In genomic region chr4:39458505-39459300, GRCh38 we compare ENCODE assay signal across 8 cellular contexts. TPM values are rescaled to one million over a fixed set of nuclear protein-coding genes. Genes with fewer than 3 reads are reported as not detected.
DNase-seq lines count a peak whose midpoint lies in the region; ATAC-seq, FAIRE-seq and TF ChIP-seq lines count a peak whose summit lies in the region.

Gene LIAS (plus strand): TSS chr4:39459056. CDS start chr4:39459118, 62 bp downstream.
Gene RPL9 (minus strand): TSS chr4:39458922. CDS start chr4:39458439, 483 bp downstream.

- H3K23me2 ChIP-seq in H1 (ENCODE audit: low read depth, low read length): peaks cover 6% of the 10 kb centered on the region; the same call in 1 of the 2 replicates

- no peak for TF ChIP-seq EP300 in H1 (IDR thresholded peaks at IDR 0.05; ENCODE audit: borderline replicate concordance in 1 of 2, low read depth in 2 of 2, low read length in 2 of 2)

- peak within 1 kb of the TSS; percentile 98 for H3K4me3 Mint-ChIP-seq in activated CD8-positive, alpha-beta memory T cell treated with anti-CD3 and anti-CD28 coated beads, Interleukin-2, amount 10 ng/mL, durations not matched to agents 7 days and 5 days
- H3K4me3 Mint-ChIP-seq in memory B cell: peak within 1 kb of the TSS; percentile 96

- no peaks in the 10 kb centered on the region for H3K4me1 ChIP-seq in NT2/D1 (ENCODE audit: insufficient read depth, insufficient read length)
- peaks cover 0 to 4% (median 2%) of the 10 kb centered on the region in 4 experiments; a peak in 2 of 7 replicates for H3K4me1 ChIP-seq in H1 (replicated peaks in 1 of 4; ENCODE audit: control insufficient read depth in 3 of 4, insufficient read depth in 4 of 4, low read length in 3 of 4)

- H3K27me3 Mint-ChIP-seq in activated CD8-positive, alpha-beta memory T cell treated with anti-CD3 and anti-CD28 coated beads, Interleukin-2, amount 10 ng/mL, durations not matched to agents 7 days and 5 days: no peaks in the 10 kb centered on the region
- H3K27me3 Mint-ChIP-seq in memory B cell: no peaks in the 10 kb centered on the region

- peak within 1 kb of the TSS; percentile 98 for H3K27ac Mint-ChIP-seq in activated CD8-positive, alpha-beta memory T cell treated with anti-CD3 and anti-CD28 coated beads, Interleukin-2, amount 10 ng/mL, durations not matched to agents 7 days and 5 days
- peak within 1 kb of the TSS; percentile 99 for H3K27ac Mint-ChIP-seq in memory B cell

- peak within 1 kb of the TSS; percentile 56 for H4K5ac ChIP-seq in H1 (ENCODE audit: insufficient read length, low read depth, low read length)

- POLR2A ChIA-PET in H1 (lab: Charles Lee; ENCODE audit: partially characterized antibody): interaction anchor here (0.6 to 6.4 kb wide), 46 partner anchors 7 to 1303 kb away, joined by 3 to 133 read pairs (median 4); partner anchors contain the start of genes N4BP2, RFC1, SMIM14 and UBE2K

- CTCF ChIA-PET in activated CD8-positive, alpha-beta memory T cell treated with anti-CD3 and anti-CD28 coated beads, Interleukin-2, amount 10 ng/mL, durations not matched to agents 7 days and 5 days (lab: Charles Lee): interaction anchor here (0.6 to 3.8 kb wide), 4 partner anchors 10 to 68 kb away, joined by 3 to 27 read pairs (median 4); partner anchors contain the start of gene UGDH
- CTCF ChIA-PET in H1 (lab: Charles Lee; ENCODE audit: partially characterized antibody): interaction anchor here (0.9 to 3.9 kb wide), 2 partner anchors 8 to 11 kb away, joined by 3 to 18 read pairs; no protein-coding TSS in a partner anchor

- peak; percentile 97 to 99 for TF ChIP-seq POLR2A in H1 (IDR thresholded peaks at IDR 0.05; ENCODE audit: control extremely low read depth in 1 of 2, low read depth in 2 of 2, low read length in 2 of 2)

- peaks cover 0 to 45% of the 10 kb centered on the region in 2 experiments; a peak in 3 of 4 replicates for H3K79me2 ChIP-seq in H1 (ENCODE audit: control insufficient read depth in 1 of 2, insufficient read depth in 2 of 2, low read length in 2 of 2)

- peak; percentile 80 for ATAC-seq in GM21381 (IDR thresholded peaks at IDR 0.05; ENCODE audit: unreplicated experiment)
- ATAC-seq in activated CD8-positive, alpha-beta memory T cell treated with anti-CD3 and anti-CD28 coated beads, Interleukin-2, amount 10 ng/mL, durations not matched to agents 7 days and 5 days: peak; percentile 91
- ATAC-seq in memory B cell (ENCODE audit: low read depth): peak; percentile 88

- H3K9ac ChIP-seq in NT2/D1 (ENCODE audit: insufficient read length, low read depth) (peak within 1 kb of the TSS; percentile 98), H1 (replicated peaks in 1 of 4; ENCODE audit: extremely low read depth in 1 of 4, low read depth in 3 of 4, low read length in 3 of 4) (peak within 1 kb of the TSS; percentile 85 to 99 (median 98))

- H3K27ac ChIP-seq in H1 (ENCODE audit: low read depth, low read length): peak within 1 kb of the TSS; percentile 94

- H3K14ac ChIP-seq in H1 (ENCODE audit: insufficient read length): no peak within 1 kb of the TSS

- H3K36me3 ChIP-seq in NT2/D1 (ENCODE audit: insufficient read depth, insufficient read length, low read length) (peaks cover 78% of the 10 kb centered on the region), H1 (ENCODE audit: control insufficient read depth in 2 of 4, insufficient read depth in 4 of 4, low read length in 3 of 4) (peaks cover 22 to 62% (median 42%) of the 10 kb centered on the region in 4 experiments)

- TF ChIP-seq RAD21 in H1 (IDR thresholded peaks at IDR 0.05 in 1 of 2, conservative IDR thresholded peaks at IDR 0.05 in 1 of 2; ENCODE audit: low read depth in 2 of 2, low read length in 2 of 2): no peak

- H3K36me3 Mint-ChIP-seq in activated CD8-positive, alpha-beta memory T cell treated with anti-CD3 and anti-CD28 coated beads, Interleukin-2, amount 10 ng/mL, durations not matched to agents 7 days and 5 days: peaks cover 44% of the 10 kb centered on the region
- peaks cover 18% of the 10 kb centered on the region for H3K36me3 Mint-ChIP-seq in memory B cell

- peak within 1 kb of the TSS; percentile 82 to 87 for H3K4me2 ChIP-seq in H1 (ENCODE audit: insufficient read depth in 1 of 2, low read depth in 2 of 2, low read length in 2 of 2)

- no peak within 1 kb of the TSS for H3K23ac ChIP-seq in H1 (ENCODE audit: insufficient read length)

- H2AK5ac ChIP-seq in H1 (ENCODE audit: low read depth, low read length): 0 out of 2 replicates have a peak within 1 kb of the TSS, but pooled peaks have one; percentile 4

- no peaks in the 10 kb centered on the region for H3K9me3 Mint-ChIP-seq in activated CD8-positive, alpha-beta memory T cell treated with anti-CD3 and anti-CD28 coated beads, Interleukin-2, amount 10 ng/mL, durations not matched to agents 7 days and 5 days (ENCODE audit: low read depth)
- no peaks in the 10 kb centered on the region for H3K9me3 Mint-ChIP-seq in memory B cell

- peak; percentile 97 for DNase-seq in COR-L47 (lab: John Stamatoyannopoulos, UW)
- DNase-seq in HUDEP-2 (lab: John Stamatoyannopoulos, UW; ENCODE audit: unreplicated experiment in 76 of 76): peak; percentile 43 to 97 (median 89)
- DNase-seq in NT2/D1 (ENCODE audit: low read depth, low spot score): peak; percentile 97
- DNase-seq in activated CD8-positive, alpha-beta memory T cell treated with anti-CD3 and anti-CD28 coated beads, Interleukin-2, amount 10 ng/mL, durations not matched to agents 7 days and 5 days: peak; percentile 96
- peak; percentile 96 for DNase-seq in H1 (ENCODE audit: low read depth in 1 of 2, low spot score in 2 of 2)
- peak; percentile 87 to 89 for DNase-seq in memory B cell (ENCODE audit: low spot score in 2 of 2)
- DNase-seq in stimulated activated CD8-positive, alpha-beta memory T cell treated with anti-CD3 and anti-CD28 coated beads, Interleukin-12 subunit alpha, Interleukin-12 subunit beta, amount 100 ng/mL, for 24 hours (ENCODE audit: extremely low read depth): peak; percentile 70

- peak within 1 kb of the TSS; percentile 70 for H4K91ac ChIP-seq in H1 (replicated peaks; ENCODE audit: insufficient read length, low read length)

- H4K20me1 ChIP-seq in H1 (replicated peaks in 1 of 2; ENCODE audit: control insufficient read depth in 1 of 2, insufficient read depth in 2 of 2, low read length in 2 of 2): peaks cover 2 to 10% of the 10 kb centered on the region in 2 experiments

- H3K4me3 ChIP-seq in NT2/D1 (ENCODE audit: insufficient read length, low read depth): peak within 1 kb of the TSS; percentile 91
- H3K4me3 ChIP-seq in H1 (ENCODE audit: extremely low read depth in 1 of 4, insufficient read depth in 2 of 4, low read depth in 3 of 4, low read length in 4 of 4): peak within 1 kb of the TSS; percentile 76 to 95 (median 92)

- H2BK120ac ChIP-seq in H1 (replicated peaks; ENCODE audit: low read depth, low read length): no peak within 1 kb of the TSS

- H3K4me1 Mint-ChIP-seq in activated CD8-positive, alpha-beta memory T cell treated with anti-CD3 and anti-CD28 coated beads, Interleukin-2, amount 10 ng/mL, durations not matched to agents 7 days and 5 days: peaks cover 42% of the 10 kb centered on the region
- H3K4me1 Mint-ChIP-seq in memory B cell: peaks cover 12% of the 10 kb centered on the region

- FAIRE-seq in H1 (lab: Jason Lieb, UNC): peak; percentile 98

- no peak for TF ChIP-seq CTCF in H1 (IDR thresholded peaks at IDR 0.05; ENCODE audit: control extremely low read depth in 1 of 3, insufficient read depth in 1 of 3, low read depth in 1 of 3, low read length in 3 of 3)

- no peak within 1 kb of the TSS; the same call in 1 of the 2 replicates for H2BK12ac ChIP-seq in H1 (ENCODE audit: low read depth, low read length)

- H2BK5ac ChIP-seq in H1 (ENCODE audit: low read depth, low read length): peak within 1 kb of the TSS; percentile 89

- peak within 1 kb of the TSS; percentile 47; the same call in 1 of the 2 replicates for H2AFZ ChIP-seq in H1 (ENCODE audit: low read length)

- H2BK15ac ChIP-seq in H1 (ENCODE audit: low read length): peak within 1 kb of the TSS; percentile 1; the same call in 1 of the 2 replicates

- H2BK20ac ChIP-seq in H1 (ENCODE audit: low read length): no peak within 1 kb of the TSS

- H3K27me3 ChIP-seq in NT2/D1 (ENCODE audit: insufficient read depth, insufficient read length) (no peaks in the 10 kb centered on the region), H1 (replicated peaks in 1 of 4; ENCODE audit: control insufficient read depth in 3 of 4, extremely low read depth in 1 of 4, insufficient read depth in 3 of 4, low read length in 3 of 4) (no peaks in the 10 kb centered on the region)

- peak within 1 kb of the TSS; percentile 35 for H3K56ac ChIP-seq in H1 (replicated peaks; ENCODE audit: insufficient read length, low read depth, low read length)

- H3K9me3 ChIP-seq in NT2/D1 (ENCODE audit: insufficient read depth, low read length): no peaks in the 10 kb centered on the region
- no peaks in the 10 kb centered on the region for H3K9me3 ChIP-seq in H1 (ENCODE audit: insufficient read depth in 2 of 2, low read depth in 1 of 2, low read length in 1 of 2)

- no peaks in the 10 kb centered on the region; the same call in 1 of the 2 replicates for H3K79me1 ChIP-seq in H1 (ENCODE audit: low read depth, low read length)

- peak within 1 kb of the TSS; percentile 84 for H3K4ac ChIP-seq in H1 (replicated peaks; ENCODE audit: insufficient read length, low read depth, low read length)

- H4K8ac ChIP-seq in H1 (ENCODE audit: extremely low read depth, insufficient read depth, low read length): peak within 1 kb of the TSS; percentile 99; the same call in 1 of the 2 replicates

- H3K18ac ChIP-seq in H1 (ENCODE audit: extremely low read depth, low read length): peak within 1 kb of the TSS; percentile 49; the same call in 1 of the 2 replicates

- WGBS in H1 (ENCODE audit: extremely low coverage in 1 of 2, insufficient coverage in 1 of 2, insufficient read length in 1 of 2, insufficient replicate concordance in 2 of 2, low coverage in 1 of 2, low lambda C conversion rate in 2 of 2, missing lambda C conversion rate in 1 of 2), 2 experiments: 2% methylated on average over 55 of the region's 55 CpGs; no CpG with 5 or more reads in 1 of the 2 experiments

RNA-seq across cellular contexts. Expression of gene LIAS, which starts in this region (rescaled TPM):
- 10 to 100 TPM; 14.5 to 16.6 TPM for total RNA-seq in activated CD8-positive, alpha-beta memory T cell treated with anti-CD3 and anti-CD28 coated beads, Interleukin-2, amount 10 ng/mL, durations not matched to agents 7 days and 5 days
- total RNA-seq in H1 (2021; fragmentation: NEBNext Ultra II Directional; extraction: Animal tissue kit (Norgen Biotek cat#: 25700)): 19.8 and 24.9 TPM in 2 replicates
- polyA plus RNA-seq in H1 (2011; rRNA removed): 7.5 and 10.5 TPM in 2 replicates
- 14.7 TPM for polyA plus RNA-seq in H1 (2011; cell fraction: cytosol; rRNA removed)
- 5.3 TPM for polyA plus RNA-seq in H1 (2011; cell fraction: nucleus; rRNA removed)
- 11.9 to 23.5 TPM (median 14.2 TPM) in 4 replicates for polyA plus RNA-seq in H1 (2012, experiment 1 of 2)
- 4.9 TPM for polyA plus RNA-seq in H1 (2012, experiment 2 of 2)
- 20.8 TPM for polyA plus RNA-seq in H1 (2013, experiment 1 of 2)
- polyA plus RNA-seq in H1 (2013, experiment 2 of 2): 18.8 TPM
- polyA minus RNA-seq in H1 (2011; rRNA and poly(A)+ RNA removed): 10.2 and 13.3 TPM in 2 replicates
- polyA minus RNA-seq in H1 (2011; cell fraction: cytosol; rRNA and poly(A)+ RNA removed): 15.6 TPM
- 18.3 TPM for polyA minus RNA-seq in H1 (2011; cell fraction: nucleus; rRNA and poly(A)+ RNA removed)

RNA-seq across cellular contexts. Expression of gene RPL9, which starts in this region (rescaled TPM):
- 100 to 1,000 TPM; 713 to 900 TPM for total RNA-seq in activated CD8-positive, alpha-beta memory T cell treated with anti-CD3 and anti-CD28 coated beads, Interleukin-2, amount 10 ng/mL, durations not matched to agents 7 days and 5 days
- total RNA-seq in H1 (2021; fragmentation: NEBNext Ultra II Directional; extraction: Animal tissue kit (Norgen Biotek cat#: 25700)): 1,161 and 1,163 TPM in 2 replicates
- polyA plus RNA-seq in H1 (2011; rRNA removed): 427 and 1,184 TPM in 2 replicates
- 1,821 TPM for polyA plus RNA-seq in H1 (2011; cell fraction: cytosol; rRNA removed)
- 333 TPM for polyA plus RNA-seq in H1 (2011; cell fraction: nucleus; rRNA removed)
- 826 to 1,542 TPM (median 1,147 TPM) in 4 replicates for polyA plus RNA-seq in H1 (2012, experiment 1 of 2)
- polyA plus RNA-seq in H1 (2012, experiment 2 of 2): 3,492 TPM
- 2,151 TPM for polyA plus RNA-seq in H1 (2013, experiment 1 of 2)
- polyA plus RNA-seq in H1 (2013, experiment 2 of 2): 2,199 TPM
- polyA minus RNA-seq in H1 (2011; rRNA and poly(A)+ RNA removed): 111 and 181 TPM in 2 replicates
- polyA minus RNA-seq in H1 (2011; cell fraction: cytosol; rRNA and poly(A)+ RNA removed): 653 TPM
- 338 TPM for polyA minus RNA-seq in H1 (2011; cell fraction: nucleus; rRNA and poly(A)+ RNA removed)

Comparison
In these comparisons a context has a peak if more than half of its experiments do, and no peak if none do; other contexts are left out.
1. Peak in every context shown above with its lines: DNase-seq, ATAC-seq, H3K4me3 ChIP-seq and H3K27ac ChIP-seq.